ENCODE assay signal across 8 cellular contexts in genomic region chr2:66574701-66575624, GRCh38.
DNase-seq lines count a peak whose midpoint lies in the region; ATAC-seq and TF ChIP-seq lines count a peak whose summit lies in the region.

No MANE protein-coding gene starts in this region.

- H3K4me1 Mint-ChIP-seq in activated naive CD4-positive, alpha-beta T cell treated with anti-CD3 and anti-CD28 coated beads for 36 hours (ENCODE audit: low read depth), result peaks cover 11% of the 10 kb centered on the region
- peaks cover 4% of the 10 kb centered on the region for H3K4me1 Mint-ChIP-seq in activated T-helper 2 cell treated with anti-CD3 and anti-CD28 coated beads, Interferon-gamma antibody, Interleukin-2, Interleukin-4, amounts not matched to agents 10 μg/mL and 5 μg/mL and 100 μg/mL, durations not matched to agents 14 hours and 24 hours and 36 hours (ENCODE audit: low read depth)

- peak overlapping the region; percentile 79 to 89 for H3K27ac ChIP-seq in prostate gland

- TF ChIP-seq CTCF in astrocyte of the cerebellum (IDR thresholded peaks at IDR 0.05; ENCODE audit: low read depth, low read length, missing control alignments) (peak; percentile 64), prostate gland (IDR thresholded peaks at IDR 0.05) (peak in 2 of 4 experiments; percentile 46 to 52)

- no peak overlapping the region for H3K4me3 Mint-ChIP-seq in activated naive CD4-positive, alpha-beta T cell treated with anti-CD3 and anti-CD28 coated beads for 36 hours
- H3K4me3 Mint-ChIP-seq in activated T-helper 2 cell treated with anti-CD3 and anti-CD28 coated beads, Interferon-gamma antibody, Interleukin-2, Interleukin-4, amounts not matched to agents 10 μg/mL and 5 μg/mL and 100 μg/mL, durations not matched to agents 14 hours and 24 hours and 36 hours (ENCODE audit: low read depth), result no peak overlapping the region

- CTCF ChIA-PET in activated naive CD4-positive, alpha-beta T cell treated with anti-CD3 and anti-CD28 coated beads for 36 hours (lab: Charles Lee), result no interaction called here

- no peak for TF ChIP-seq POLR2A in prostate gland (IDR thresholded peaks at IDR 0.05)

- H3K36me3 ChIP-seq in prostate gland, result no peaks in the 10 kb centered on the region

- ATAC-seq in HG02642 (IDR thresholded peaks at IDR 0.05; ENCODE audit: poor library complexity, unreplicated experiment), result no peak

- H3K4me1 ChIP-seq in prostate gland (replicated peaks), result peaks cover 7% of the 10 kb centered on the region

- no peaks in the 10 kb centered on the region for H3K36me3 Mint-ChIP-seq in activated naive CD4-positive, alpha-beta T cell treated with anti-CD3 and anti-CD28 coated beads for 36 hours (ENCODE audit: low read depth)
- no peaks in the 10 kb centered on the region for H3K36me3 Mint-ChIP-seq in activated T-helper 2 cell treated with anti-CD3 and anti-CD28 coated beads, Interferon-gamma antibody, Interleukin-2, Interleukin-4, amounts not matched to agents 10 μg/mL and 5 μg/mL and 100 μg/mL, durations not matched to agents 14 hours and 24 hours and 36 hours (ENCODE audit: low read depth)

- peak; percentile 23 for DNase-seq in activated naive CD4-positive, alpha-beta T cell treated with anti-CD3 and anti-CD28 coated beads for 36 hours
- DNase-seq in activated naive CD4-positive, alpha-beta T cell treated with Interleukin-2 at 50 U/mL for 16 hours, result no peak
- peak; percentile 88 for DNase-seq in NCI-H345 (lab: John Stamatoyannopoulos, UW)
- peak; percentile 91 for DNase-seq in astrocyte of the cerebellum (ENCODE audit: low read depth)
- DNase-seq in hippocampal formation (lab: John Stamatoyannopoulos, UW), result peak; percentile 61 to 69
- peak; percentile 63 for DNase-seq in prostate gland (ENCODE audit: low spot score)
- no peak for DNase-seq in activated T-helper 2 cell treated with anti-CD3 and anti-CD28 coated beads, Interferon-gamma antibody, Interleukin-2, Interleukin-4, amounts not matched to agents 10 μg/mL and 5 μg/mL and 100 μg/mL, durations not matched to agents 14 hours and 24 hours and 36 hours (ENCODE audit: low spot score)

- intact Hi-C loops in activated naive CD4-positive, alpha-beta T cell treated with anti-CD3 and anti-CD28 coated beads for 36 hours (cut with micrococcal nuclease), result loop anchor here (5.0 to 10.0 kb wide), 2 partner anchors 820 to 933 kb away; partner anchors contain the start of gene ETAA1
- intact Hi-C loops in prostate gland (cut with DNase I), result loop anchor here (5.0 to 10.0 kb wide), 6 partner anchors 280 to 1267 kb away; no protein-coding TSS in a partner anchor
- intact Hi-C loops in activated T-helper 2 cell treated with anti-CD3 and anti-CD28 coated beads, Interferon-gamma antibody, Interleukin-2, Interleukin-4, amounts not matched to agents 10 μg/mL and 5 μg/mL and 100 μg/mL, durations not matched to agents 14 hours and 24 hours and 36 hours (cut with micrococcal nuclease), result no loop called here

- peaks cover 13% of the 10 kb centered on the region for H3K27me3 ChIP-seq in prostate gland (replicated peaks; ENCODE audit: insufficient read depth)

- WGBS in prostate gland, result under 1% methylated on average over 33 of the region's 35 CpGs

- H3K9me3 Mint-ChIP-seq in activated naive CD4-positive, alpha-beta T cell treated with anti-CD3 and anti-CD28 coated beads for 36 hours, result no peaks in the 10 kb centered on the region
- no peaks in the 10 kb centered on the region for H3K9me3 Mint-ChIP-seq in activated T-helper 2 cell treated with anti-CD3 and anti-CD28 coated beads, Interferon-gamma antibody, Interleukin-2, Interleukin-4, amounts not matched to agents 10 μg/mL and 5 μg/mL and 100 μg/mL, durations not matched to agents 14 hours and 24 hours and 36 hours

- in situ Hi-C loops in astrocyte of the cerebellum (cut with HindIII; ENCODE audit: low sequenced_read_pairs), result no loop called here

- peaks cover 50% of the 10 kb centered on the region for H3K27me3 Mint-ChIP-seq in activated naive CD4-positive, alpha-beta T cell treated with anti-CD3 and anti-CD28 coated beads for 36 hours (ENCODE audit: low read depth)
- peaks cover 56% of the 10 kb centered on the region for H3K27me3 Mint-ChIP-seq in activated T-helper 2 cell treated with anti-CD3 and anti-CD28 coated beads, Interferon-gamma antibody, Interleukin-2, Interleukin-4, amounts not matched to agents 10 μg/mL and 5 μg/mL and 100 μg/mL, durations not matched to agents 14 hours and 24 hours and 36 hours (ENCODE audit: low read depth)

- H3K27ac Mint-ChIP-seq in activated naive CD4-positive, alpha-beta T cell treated with anti-CD3 and anti-CD28 coated beads for 36 hours, result no peak overlapping the region
- no peak overlapping the region for H3K27ac Mint-ChIP-seq in activated T-helper 2 cell treated with anti-CD3 and anti-CD28 coated beads, Interferon-gamma antibody, Interleukin-2, Interleukin-4, amounts not matched to agents 10 μg/mL and 5 μg/mL and 100 μg/mL, durations not matched to agents 14 hours and 24 hours and 36 hours

- peak overlapping the region; percentile 51 for H3K4me3 ChIP-seq in astrocyte of the cerebellum (ENCODE audit: low read depth, low read length)
- H3K4me3 ChIP-seq in prostate gland, result peak overlapping the region; percentile 36 to 39

- H3K9me3 ChIP-seq in prostate gland, result no peaks in the 10 kb centered on the region

Comparison
In these comparisons a context has a peak if more than half of its experiments do, and no peak if none do; other contexts are left out.
1. DNase-seq: peak in activated naive CD4-positive, alpha-beta T cell treated with anti-CD3 and anti-CD28 coated beads for 36 hours (single experiment), NCI-H345 (single experiment), astrocyte of the cerebellum (single experiment), hippocampal formation (2 of 2) and prostate gland (single experiment); none in activated naive CD4-positive, alpha-beta T cell treated with Interleukin-2 at 50 U/mL for 16 hours (single experiment) and activated T-helper 2 cell treated with anti-CD3 and anti-CD28 coated beads, Interferon-gamma antibody, Interleukin-2, Interleukin-4, amounts not matched to agents 10 μg/mL and 5 μg/mL and 100 μg/mL, durations not matched to agents 14 hours and 24 hours and 36 hours (single experiment).